In the genomic region with DNA sequence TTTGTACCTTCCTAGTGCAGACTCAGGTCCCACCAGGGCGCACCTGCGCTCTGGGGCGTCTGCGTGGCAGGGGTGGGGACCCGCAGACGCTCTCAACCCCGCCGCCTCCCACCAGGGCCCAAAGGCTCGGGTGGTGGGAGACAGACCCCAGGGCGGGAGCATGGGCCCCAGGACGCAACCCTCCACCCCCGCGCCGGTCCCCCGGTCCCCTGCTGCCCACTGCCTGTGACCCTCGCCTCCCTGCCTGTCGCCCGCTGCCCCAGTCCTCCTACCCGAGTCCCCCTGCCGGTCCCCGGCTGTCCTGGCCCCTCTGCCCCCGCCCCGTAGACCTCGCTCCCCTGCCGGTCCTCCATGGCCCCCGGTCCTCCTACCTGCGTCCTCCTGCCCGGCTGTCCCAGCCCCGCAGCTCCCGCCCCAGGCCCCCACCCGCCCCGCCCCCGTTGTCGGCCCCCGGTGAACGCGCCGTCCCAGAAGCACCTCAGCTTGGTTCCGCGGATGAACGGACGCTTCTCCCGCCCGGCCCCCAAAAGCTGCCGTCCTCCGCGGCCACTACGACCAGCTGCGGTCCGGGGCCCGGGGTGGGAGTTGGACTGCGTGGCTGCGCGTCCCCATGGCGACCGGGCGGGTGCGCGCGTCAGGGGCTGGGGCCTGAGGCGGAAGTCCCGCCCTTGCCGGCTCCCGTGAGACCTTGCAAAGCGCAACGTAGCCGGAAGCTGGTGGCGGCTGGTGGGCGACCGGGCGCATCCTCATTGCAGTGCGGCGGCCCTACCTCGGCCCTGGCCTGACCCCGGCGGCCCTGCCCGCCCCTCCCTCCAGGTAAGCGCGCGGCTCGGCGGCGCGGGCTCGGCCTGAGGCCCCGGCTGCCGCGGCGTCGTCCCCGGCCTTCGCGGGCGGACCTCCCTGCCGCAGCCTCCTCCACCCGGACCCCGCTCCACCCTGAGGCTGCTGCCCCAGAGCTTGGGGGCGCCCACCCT, we compare ENCODE assay signal across 8 cellular contexts. TPM values are rescaled to one million over a fixed set of nuclear protein-coding genes. Genes with fewer than 3 reads are reported as not detected.
DNase-seq lines count a peak whose midpoint lies in the region; TF ChIP-seq lines count a peak whose summit lies in the region.

A gene (plus strand): TSS at position 709 of the 974 bp plus-strand sequence. CDS start 2,768 bp downstream, outside the sequence.

- peak within 1 kb of the TSS; percentile 95 for H3K4me3 Mint-ChIP-seq in neural progenitor cell

- peaks cover 42% of the 10 kb centered on the region for H3K79me2 ChIP-seq in neural progenitor cell (ENCODE audit: low read depth)

- peaks cover 37% of the 10 kb centered on the region for H3K4me1 Mint-ChIP-seq in neural progenitor cell

- no peak within 1 kb of the TSS for H3K27ac ChIP-seq in neural progenitor cell
- H3K27ac ChIP-seq in stomach smooth muscle (ENCODE audit: low read length): no peak within 1 kb of the TSS

- peaks cover 36% of the 10 kb centered on the region for H4K20me1 ChIP-seq in neural progenitor cell (ENCODE audit: low read depth)

- H3K9ac ChIP-seq in neural progenitor cell (peak within 1 kb of the TSS; percentile 94), stomach smooth muscle (ENCODE audit: low read length in 2 of 2) (peak within 1 kb of the TSS; percentile 79 to 87)

- TF ChIP-seq CTCF in foreskin fibroblast (IDR thresholded peaks at IDR 0.05; ENCODE audit: low read depth, low read length): no peak
- no peak for TF ChIP-seq CTCF in neural progenitor cell (IDR thresholded peaks at IDR 0.05)

- peak; percentile 93 for DNase-seq in Daoy (ENCODE audit: low read depth)
- peak; percentile 81 for DNase-seq in H4 (ENCODE audit: low spot score)
- peak; percentile 91 for DNase-seq in M059J (ENCODE audit: low read depth)
- peak; percentile 94 to 99 for DNase-seq in SHP77 (lab: John Stamatoyannopoulos, UW)
- peak; percentile 81 for DNase-seq in activated gamma-delta T cell (lab: John Stamatoyannopoulos, UW)
- DNase-seq in foreskin fibroblast: peak; percentile 86 to 96
- DNase-seq in neural progenitor cell (ENCODE audit: low spot score): peak; percentile 97

- H3K4me3 ChIP-seq in foreskin fibroblast (ENCODE audit: low read depth in 1 of 2, low read length in 2 of 2) (peak within 1 kb of the TSS; percentile 97 to 99), neural progenitor cell (peak within 1 kb of the TSS; percentile 94), stomach smooth muscle (ENCODE audit: low read length in 2 of 2) (peak within 1 kb of the TSS; percentile 81 to 89)

- H3K4me1 ChIP-seq in neural progenitor cell (peaks cover 13% of the 10 kb centered on the region), stomach smooth muscle (ENCODE audit: control insufficient read depth, insufficient read depth, low read length) (peaks cover 23% of the 10 kb centered on the region)

- H3K9me3 ChIP-seq in neural progenitor cell (ENCODE audit: low read depth) (no peaks in the 10 kb centered on the region), stomach smooth muscle (ENCODE audit: control insufficient read depth in 2 of 2, low read length in 2 of 2) (no peaks in the 10 kb centered on the region)

- H3K27ac Mint-ChIP-seq in neural progenitor cell: peak within 1 kb of the TSS; percentile 74

- peaks cover 7% of the 10 kb centered on the region for H3K36me3 Mint-ChIP-seq in neural progenitor cell

- no peaks in the 10 kb centered on the region for H3F3A ChIP-seq in neural progenitor cell (ENCODE audit: low read depth)

- H2AFZ ChIP-seq in neural progenitor cell (replicated peaks): peak within 1 kb of the TSS; percentile 74

- peaks cover 10% of the 10 kb centered on the region for H3K27me3 Mint-ChIP-seq in neural progenitor cell (ENCODE audit: insufficient read depth, low read depth)

- peaks cover 2% of the 10 kb centered on the region for H3K9me3 Mint-ChIP-seq in neural progenitor cell

- no peaks in the 10 kb centered on the region for H3K36me3 ChIP-seq in neural progenitor cell
- peaks cover 9% of the 10 kb centered on the region in 2 donors for H3K36me3 ChIP-seq in stomach smooth muscle (ENCODE audit: control insufficient read depth in 2 of 2, insufficient read depth in 2 of 2, low read length in 2 of 2)

- H3K4me2 ChIP-seq in neural progenitor cell: peak within 1 kb of the TSS; percentile 99

- H3K27me3 ChIP-seq in neural progenitor cell (no peaks in the 10 kb centered on the region), stomach smooth muscle (ENCODE audit: control insufficient read depth in 1 of 2, insufficient read depth in 2 of 2, low read length in 2 of 2) (peaks cover 0 to 6% of the 10 kb centered on the region in 2 donors)

RNA-seq across cellular contexts. Expression of the gene that starts here (rescaled TPM):
- 79.6 and 85.6 TPM in 2 replicates for total RNA-seq in Daoy (2014; rRNA removed; shearing (Covaris generic))
- total RNA-seq in H4 (2014; rRNA removed; shearing (Covaris generic)): 17.0 and 19.6 TPM in 2 replicates
- total RNA-seq in M059J (2014; rRNA removed; shearing (Covaris generic)): 35.3 and 78.1 TPM in 2 replicates
- 43.7 and 103 TPM in 2 replicates for total RNA-seq in neural progenitor cell (ENCODE audit: low replicate concordance)
